Comparison of ENCODE assay signal across 12 cellular contexts in the genomic region with DNA sequence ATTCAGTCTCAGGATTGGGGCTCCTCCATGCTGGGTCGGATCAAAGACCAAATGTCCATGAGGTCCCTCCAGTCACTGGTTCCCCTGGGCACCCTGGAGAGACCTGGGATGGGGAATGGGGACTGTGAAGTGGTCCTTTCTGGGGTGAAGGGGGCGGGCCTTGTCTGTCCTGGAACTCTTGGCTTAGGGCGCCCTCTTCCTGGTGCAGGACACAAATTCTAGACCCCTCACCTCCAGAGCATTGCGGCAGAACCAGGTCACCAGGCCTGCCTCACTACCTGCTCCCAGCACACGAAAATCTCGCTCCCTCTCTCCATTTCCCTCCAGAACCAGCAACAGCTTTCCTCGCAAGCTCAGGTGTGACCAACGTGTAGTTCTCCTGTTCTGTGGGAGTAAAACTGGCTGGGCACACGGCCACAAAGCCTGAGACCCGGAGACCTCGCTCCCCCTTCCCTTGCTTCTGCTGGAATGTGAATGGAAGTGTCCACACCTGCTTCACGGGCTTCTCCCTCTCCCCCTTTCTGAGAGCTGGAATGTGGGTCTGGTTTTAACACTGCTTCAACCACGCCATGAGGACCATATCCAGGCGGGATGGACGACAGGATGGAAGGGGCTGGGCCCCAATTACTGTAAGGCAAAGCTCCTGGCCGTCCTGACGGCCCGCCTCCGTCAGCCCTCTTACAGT.
DNase-seq lines count a peak whose midpoint lies in the region; ATAC-seq, FAIRE-seq and TF ChIP-seq lines count a peak whose summit lies in the region.
"Had no signal": no experiment of that assay in that cellular context is flagged by ENCODE, and none has a peak within 500 bp of the region (broad histone marks: within the 10 kb centered on the region; RNA-seq: fewer than 3 reads in every experiment).

No MANE protein-coding gene starts in this region.

- H3K9me3 Mint-ChIP-seq in HFFc6 (peaks cover 5% of the 10 kb centered on the region), mesothelial cell of epicardium (peaks cover 4% of the 10 kb centered on the region)

- H3K27ac Mint-ChIP-seq in HFFc6 (no peak overlapping the region), mesothelial cell of epicardium (peak overlapping the region; percentile 17)

- no peak overlapping the region for H2AFZ ChIP-seq in K562 (ENCODE audit: low read depth, low read length)

- peak; percentile 33; the same call in 1 of the 2 replicates for TF ChIP-seq CTCF in HFFc6 (IDR thresholded peaks at IDR 0.05)
- TF ChIP-seq CTCF in K562 (IDR thresholded peaks at IDR 0.05 in 2 of 3, conservative IDR thresholded peaks at IDR 0.05 in 1 of 3; ENCODE audit: insufficient read depth in 2 of 3, low read depth in 1 of 3, low read length in 3 of 3): peak; percentile 61 to 67 (median 63)
- TF ChIP-seq CTCF in mesothelial cell of epicardium (IDR thresholded peaks at IDR 0.05; ENCODE audit: unreplicated experiment): no peak
- TF ChIP-seq CTCF in prostate gland (IDR thresholded peaks at IDR 0.05): no peak

- H3K9me1 ChIP-seq in K562 (ENCODE audit: control insufficient read depth, insufficient read depth, low read length): no peaks in the 10 kb centered on the region

- H3K4me1 ChIP-seq in K562 (replicated peaks in 1 of 2; ENCODE audit: control insufficient read depth in 2 of 2, insufficient read depth in 2 of 2, low read length in 2 of 2) (peaks cover 4 to 10% of the 10 kb centered on the region in 2 experiments; a peak in 4 of 5 replicates), prostate gland (replicated peaks) (peaks cover 17% of the 10 kb centered on the region)

- H3K9ac ChIP-seq in K562 (ENCODE audit: insufficient read depth in 1 of 2, low read depth in 2 of 2, low read length in 2 of 2): peak overlapping the region in 1 of 2 experiments; percentile 0; a peak in 1 of 4 replicates

- WGBS in K562 (ENCODE audit: insufficient coverage, low coverage, missing lambda C conversion rate): 7% methylated on average over 17 of the region's 19 CpGs
- 66% methylated on average over 19 of the region's 19 CpGs for WGBS in prostate gland

- intact Hi-C loops in K562 (cut with micrococcal nuclease) (loop anchor here (2.0 to 5.0 kb wide), 3 partner anchors 70 to 714 kb away; a partner anchor contains a TSS), prostate gland (cut with DNase I) (no loop called here)

- H3K36me3 ChIP-seq in K562 (ENCODE audit: control insufficient read depth, insufficient read depth, low read length) (no peaks in the 10 kb centered on the region), prostate gland (no peaks in the 10 kb centered on the region)

- peak; percentile 77 for ATAC-seq in K562
- no peak for ATAC-seq in HG02759 (IDR thresholded peaks at IDR 0.05; ENCODE audit: unreplicated experiment)
- ATAC-seq: sciatic nerve had no signal

- in situ Hi-C loops in K562 (cut with MboI): no loop called here

- no peak overlapping the region for H3K27ac ChIP-seq in K562 (ENCODE audit: extremely low read depth, low read depth, low read length)
- H3K27ac ChIP-seq in prostate gland: no peak overlapping the region

- peaks cover 4% of the 10 kb centered on the region; the same call in 1 of the 2 replicates for H4K20me1 ChIP-seq in K562 (replicated peaks; ENCODE audit: control insufficient read depth, insufficient read depth, low read length)

- H3K4me3 ChIP-seq in K562: no peak overlapping the region
- no peak overlapping the region for H3K4me3 ChIP-seq in prostate gland

- no peak for TF ChIP-seq POLR2A in K562 (conservative IDR thresholded peaks at IDR 0.05)
- no peak for TF ChIP-seq POLR2A in prostate gland (IDR thresholded peaks at IDR 0.05)

- peaks cover 41 to 85% of the 10 kb centered on the region in 2 experiments for H3K27me3 ChIP-seq in K562 (ENCODE audit: control insufficient read depth in 2 of 2, insufficient read depth in 2 of 2, low read length in 2 of 2)
- no peaks in the 10 kb centered on the region for H3K27me3 ChIP-seq in prostate gland (replicated peaks; ENCODE audit: insufficient read depth)

- H3K27me3 Mint-ChIP-seq in HFFc6 (ENCODE audit: insufficient read depth): peaks cover 10% of the 10 kb centered on the region
- no peaks in the 10 kb centered on the region for H3K27me3 Mint-ChIP-seq in mesothelial cell of epicardium (ENCODE audit: low read depth)

- POLR2A ChIA-PET in K562 (lab: Yijun Ruan, JAX): interaction anchor here (0.5 to 0.7 kb wide), 2 partner anchors 40 to 318 kb away, joined by 3 to 4 read pairs; no protein-coding TSS in a partner anchor

- no peaks in the 10 kb centered on the region for H3K79me2 ChIP-seq in K562 (ENCODE audit: control insufficient read depth, insufficient read depth, low read length)

- peak; percentile 51 to 78; a peak in 3 of 4 replicates for TF ChIP-seq RAD21 in K562 (CRISPR knock-in tag; conservative IDR thresholded peaks at IDR 0.05 in 1 of 2, IDR thresholded peaks at IDR 0.05 in 1 of 2)

- FAIRE-seq in K562 (lab: Jason Lieb, UNC): peak; percentile 51
- FAIRE-seq: keratinocyte had no signal

- TF ChIP-seq EP300 in K562 (IDR thresholded peaks at IDR 0.05; ENCODE audit: low read length): no peak

- no peak overlapping the region for H3K4me2 ChIP-seq in K562 (ENCODE audit: insufficient read depth, low read length)

- H3K4me1 Mint-ChIP-seq in HFFc6 (ENCODE audit: low read depth): peaks cover 44% of the 10 kb centered on the region
- H3K4me1 Mint-ChIP-seq in mesothelial cell of epicardium: peaks cover 32% of the 10 kb centered on the region

- CTCF ChIA-PET in K562 (lab: Yijun Ruan, JAX; ENCODE audit: low intra/inter-chr PET ratio): interaction anchor here (0.7 kb wide), 1 partner anchor 949 kb away, joined by 6 read pairs; no protein-coding TSS in a partner anchor

- H3K9me3 ChIP-seq in K562 (replicated peaks; ENCODE audit: control insufficient read depth, insufficient read depth, low read depth, low read length): peaks cover 10% of the 10 kb centered on the region
- no peaks in the 10 kb centered on the region for H3K9me3 ChIP-seq in prostate gland

- H3K4me3 Mint-ChIP-seq in HFFc6: no peak overlapping the region
- H3K4me3 Mint-ChIP-seq in mesothelial cell of epicardium: no peak overlapping the region

- DNase-seq in D341Med (ENCODE audit: low spot score) (peak; percentile 72), HFFc6 (no peak), K562 (ENCODE audit: extremely low read depth in 1 of 4, low spot score in 3 of 4) (peak; percentile 55 to 60 (median 58)), mesothelial cell of epicardium (ENCODE audit: low spot score in 2 of 2, unreplicated experiment in 2 of 2) (no peak), prostate gland (ENCODE audit: low spot score) (no peak), GOT3 (lab: John Stamatoyannopoulos, UW) (no peak)
- no peak for DNase-seq in stimulated activated CD4-positive, alpha-beta T cell treated with anti-CD3 and anti-CD28 coated beads, Interleukin-4, amount 100 ng/mL, for 1 hour
- DNase-seq: activated effector memory CD4-positive, alpha-beta T cell treated with anti-CD3 and anti-CD28 coated beads, Interleukin-2, amount 50 U/mL, for 16 hours; effector CD4-positive, alpha-beta T cell had no signal

- peaks cover 7% of the 10 kb centered on the region for H3K36me3 Mint-ChIP-seq in HFFc6 (ENCODE audit: low read depth)
- no peaks in the 10 kb centered on the region for H3K36me3 Mint-ChIP-seq in mesothelial cell of epicardium

- BruUV-seq in K562 (replicated peaks; lab: Mats Ljungman, UMichigan): no TSS peak

TF ChIP-seq in K562, 482 proteins besides CTCF, POLR2A, EP300 and RAD21:
- TF ChIP-seq COPS2 (conservative IDR thresholded peaks at IDR 0.05) (no peak), STAG1 (CRISPR knock-in tag; IDR thresholded peaks at IDR 0.05; ENCODE audit: borderline replicate concordance) (peak; percentile 26; the same call in 1 of the 2 replicates), SMC3 (conservative IDR thresholded peaks at IDR 0.05; ENCODE audit: insufficient read depth, low read depth, low read length) (peak; percentile 38; the same call in 1 of the 2 replicates)

Comparison
In these comparisons a context has a peak if more than half of its experiments do, and no peak if none do; other contexts are left out.
1. DNase-seq: peak in D341Med (single experiment) and K562 (4 of 4); none in HFFc6 (single experiment), mesothelial cell of epicardium (0 of 2), prostate gland (single experiment), GOT3 (single experiment) and stimulated activated CD4-positive, alpha-beta T cell treated with anti-CD3 and anti-CD28 coated beads, Interleukin-4, amount 100 ng/mL, for 1 hour (single experiment).
2. CTCF ChIP-seq: peak in HFFc6 (single experiment) and K562 (3 of 3); none in mesothelial cell of epicardium (single experiment) and prostate gland (0 of 4).